Comparison of ENCODE assay signal across 27 cellular contexts in the genomic region with DNA sequence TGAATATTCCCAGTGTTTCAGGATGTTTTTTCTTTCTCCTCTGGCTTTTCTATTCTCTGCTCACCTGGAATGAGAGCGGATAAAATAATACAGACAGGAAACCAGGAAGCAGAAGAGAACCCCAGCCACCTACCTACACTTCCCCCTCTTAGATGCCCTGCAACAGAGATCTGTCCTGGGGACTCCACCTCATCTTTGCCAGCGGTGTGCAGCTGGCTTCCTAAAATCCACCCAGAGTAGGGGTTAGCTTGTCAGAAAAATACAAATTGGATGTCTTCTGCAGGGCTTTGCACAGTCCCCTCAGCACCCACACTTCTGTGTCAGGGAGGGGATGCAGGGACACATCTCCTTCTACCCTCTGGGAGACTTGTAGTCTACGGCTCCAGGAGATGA.
DNase-seq lines count a peak whose midpoint lies in the region; ATAC-seq and FAIRE-seq lines count a peak whose summit lies in the region.
"Had no signal": no experiment of that assay in that cellular context is flagged by ENCODE, and none has a peak within 500 bp of the region (broad histone marks: within the 10 kb centered on the region; RNA-seq: fewer than 3 reads in every experiment).

No MANE protein-coding gene starts in this region.

- H3K4me3 ChIP-seq in BLaER1 (no peak overlapping the region), small intestine (ENCODE audit: low read depth in 1 of 2, low read length in 2 of 2) (no peak overlapping the region)
- H3K4me3 ChIP-seq: A549, mucosa of descending colon, smooth muscle cell, uterus had no signal

- peaks cover 0 to 2% of the 10 kb centered on the region in 2 donors for H3K9me3 Mint-ChIP-seq in effector memory CD8-positive, alpha-beta T cell

- H3K27me3 Mint-ChIP-seq in effector memory CD8-positive, alpha-beta T cell: peaks cover 0 to 10% of the 10 kb centered on the region in 2 donors
- H3K27me3 Mint-ChIP-seq: activated CD4-positive, alpha-beta memory T cell treated with anti-CD3 and anti-CD28 coated beads for 36 hours; activated naive CD8-positive, alpha-beta T cell; T-helper 17 cell had no signal

- H3K4me1 ChIP-seq in BLaER1 (peaks cover 42% of the 10 kb centered on the region), small intestine (ENCODE audit: control insufficient read depth in 2 of 2, insufficient read depth in 1 of 2, low read depth in 1 of 2, low read length in 1 of 2) (no peaks in the 10 kb centered on the region)
- H3K4me1 ChIP-seq: A549, uterus had no signal

- no peak overlapping the region for H3K4me3 Mint-ChIP-seq in effector memory CD8-positive, alpha-beta T cell
- H3K4me3 Mint-ChIP-seq: activated CD4-positive, alpha-beta memory T cell treated with anti-CD3 and anti-CD28 coated beads for 36 hours; activated naive CD8-positive, alpha-beta T cell; T-helper 17 cell had no signal

- H3K4me1 Mint-ChIP-seq in effector memory CD8-positive, alpha-beta T cell (ENCODE audit: low read depth in 2 of 2): peaks cover 0 to 15% of the 10 kb centered on the region in 2 donors

- peak; percentile 29 for ATAC-seq in GM19023 (IDR thresholded peaks at IDR 0.05; ENCODE audit: unreplicated experiment)
- ATAC-seq in HG02759 (IDR thresholded peaks at IDR 0.05; ENCODE audit: unreplicated experiment): peak; percentile 20
- peak; percentile 17 for ATAC-seq in HG03378 (IDR thresholded peaks at IDR 0.05; ENCODE audit: unreplicated experiment)
- ATAC-seq in effector memory CD8-positive, alpha-beta T cell (replicated peaks): no peak
- ATAC-seq: A549, mucosa of descending colon, PC-3, T-helper 17 cell had no signal

- H3K27ac ChIP-seq in BLaER1 (no peak overlapping the region), small intestine (ENCODE audit: low read depth in 1 of 2, low read length in 1 of 2) (no peak overlapping the region)
- H3K27ac ChIP-seq: A549, HL-60, uterus, WERI-Rb-1 had no signal

- H3K9ac ChIP-seq in BLaER1: 0 out of 2 replicates have a peak overlapping the region, but pooled peaks have one; percentile 9

- H3K9me3 ChIP-seq in BLaER1 (0 out of 2 replicates have a peak, but pooled peaks cover 16% of the 10 kb centered on the region), small intestine (ENCODE audit: control insufficient read depth, low read depth) (no peaks in the 10 kb centered on the region)
- H3K9me3 ChIP-seq: A549, mucosa of descending colon, uterus had no signal

- H3K27ac Mint-ChIP-seq in effector memory CD8-positive, alpha-beta T cell: peak overlapping the region in 1 of 2 donors; percentile 14
- H3K27ac Mint-ChIP-seq: activated CD4-positive, alpha-beta memory T cell treated with anti-CD3 and anti-CD28 coated beads for 36 hours; activated naive CD8-positive, alpha-beta T cell; T-helper 17 cell had no signal

- DNase-seq in NCI-H82 (lab: John Stamatoyannopoulos, UW) (no peak), small intestine (no peak)
- no peak for DNase-seq in stimulated activated CD4-positive, alpha-beta T cell treated with anti-CD3 and anti-CD28 coated beads, Interleukin-4, amount 100 ng/mL, for 4 hours
- no peak for DNase-seq in effector memory CD8-positive, alpha-beta T cell
- DNase-seq: activated T-cell treated with anti-CD3 and anti-CD28 coated beads, Interleukin-2, amount 50 U/mL, for 48 hours; C1 segment of cervical spinal cord; GDM1; IMR-90; mucosa of descending colon; NCI-H1436 treated with DMSO at 0.1 percent for 48 hours; NCI-H748 treated with DMSO at 0.1 percent for 48 hours; PC-3; stimulated activated CD4-positive, alpha-beta T cell treated with anti-CD3 and anti-CD28 coated beads, Interleukin-4, amount 100 ng/mL, for 24 hours; T-helper 17 cell; uterus; WERI-Rb-1 had no signal

- peak overlapping the region; percentile 62 for H3K4me2 ChIP-seq in BLaER1
- H3K4me2 ChIP-seq: A549, smooth muscle cell had no signal

- peaks cover 7% of the 10 kb centered on the region; the same call in 1 of the 2 replicates for H3K36me3 ChIP-seq in BLaER1
- H3K36me3 ChIP-seq in small intestine (ENCODE audit: control insufficient read depth in 2 of 2, insufficient read depth in 2 of 2, low read length in 2 of 2): no peaks in the 10 kb centered on the region
- H3K36me3 ChIP-seq: uterus, WERI-Rb-1 had no signal

- no peak for FAIRE-seq in small intestine (lab: Jason Lieb, UNC)
- FAIRE-seq: A549, endometrium, H1 had no signal

- H3K36me3 Mint-ChIP-seq in effector memory CD8-positive, alpha-beta T cell (ENCODE audit: insufficient read depth): no peaks in the 10 kb centered on the region
- H3K36me3 Mint-ChIP-seq: activated CD4-positive, alpha-beta memory T cell treated with anti-CD3 and anti-CD28 coated beads for 36 hours; activated naive CD8-positive, alpha-beta T cell had no signal

- peaks cover 9% of the 10 kb centered on the region; the same call in 1 of the 2 replicates for H4K20me1 ChIP-seq in BLaER1

- H3K27me3 ChIP-seq in BLaER1 (no peaks in the 10 kb centered on the region), small intestine (ENCODE audit: control insufficient read depth in 2 of 2, insufficient read depth in 2 of 2, low read length in 2 of 2) (no peaks in the 10 kb centered on the region)
- H3K27me3 ChIP-seq: uterus had no signal

- 90 to 91% (median 90%) methylated on average over 3 of the region's 3 CpGs for WGBS in small intestine, 3 donors
